ENCODE assay signal across 12 cellular contexts in genomic region chr2:137000790-137001189, GRCh38.
"Had no signal": no experiment of that assay in that cellular context is flagged by ENCODE, and none has a peak within 500 bp of the region (broad histone marks: within the 10 kb centered on the region; RNA-seq: fewer than 3 reads in every experiment).

No MANE protein-coding gene starts in this region.

- DNase-seq: activated CD4-positive, alpha-beta T cell treated with anti-CD3 and anti-CD28 coated beads for 4 hours; activated CD8-positive, alpha-beta T cell treated with anti-CD3 and anti-CD28 coated beads for 36 hours; activated naive CD4-positive, alpha-beta T cell treated with Interleukin-2 at 50 U/mL for 16 hours; colonic mucosa; esophagus squamous epithelium; foreskin fibroblast; immature natural killer cell; left cardiac atrium; mucosa of descending colon; naive thymus-derived CD8-positive, alpha-beta T cell; stimulated activated CD4-positive, alpha-beta T cell treated with anti-CD3 and anti-CD28 coated beads, Interleukin-4, amount 100 ng/mL, for 4 hours; thyroid gland had no signal
